Comparison of ENCODE assay signal across 8 cellular contexts in the genomic region with DNA sequence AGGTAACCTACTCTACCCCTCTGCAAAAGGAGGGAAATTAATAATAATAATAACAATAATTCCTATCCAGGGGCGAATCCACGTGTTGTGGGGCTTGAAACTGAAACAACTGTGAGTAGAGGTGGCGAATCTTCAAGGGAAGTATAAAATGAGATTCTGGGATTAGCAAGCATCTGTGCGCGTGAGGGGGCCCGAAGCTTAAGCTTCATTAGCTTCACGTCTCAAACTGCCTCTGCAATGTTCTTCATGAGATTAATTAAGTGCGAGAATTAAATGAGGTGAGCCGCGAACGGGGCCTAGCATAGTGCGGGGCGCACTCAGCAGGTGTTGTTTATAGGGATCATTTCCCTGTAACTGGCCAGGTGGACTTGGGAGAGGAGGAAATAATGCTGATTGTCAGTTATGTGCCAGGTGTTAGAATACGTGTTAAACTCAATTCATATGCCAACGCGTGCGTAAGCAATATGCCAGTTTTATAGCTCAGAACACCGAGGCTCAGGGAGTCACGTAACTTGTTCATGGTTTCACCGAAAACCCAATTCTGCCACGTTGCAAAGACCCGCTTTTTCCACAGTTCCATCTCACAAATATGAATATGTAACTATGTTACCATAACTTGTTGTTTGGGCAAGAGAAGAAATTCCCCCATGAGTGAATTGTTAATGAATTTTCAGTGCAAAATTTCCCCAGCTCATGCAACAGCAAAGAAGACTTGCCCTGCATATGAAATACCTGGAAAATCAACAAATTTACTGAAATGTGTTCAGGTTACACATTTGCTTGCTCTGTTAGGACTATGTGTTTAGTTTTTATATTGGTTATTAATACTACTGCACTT. TPM values are rescaled to one million over a fixed set of nuclear protein-coding genes. Genes with fewer than 3 reads are reported as not detected.
DNase-seq lines count a peak whose midpoint lies in the region; ATAC-seq and TF ChIP-seq lines count a peak whose summit lies in the region.

No MANE protein-coding gene starts in this region.

- intact Hi-C loops in activated CD4-positive, alpha-beta T cell treated with anti-CD3 and anti-CD28 coated beads for 36 hours (cut with DNase I, micrococcal nuclease), result loop anchor here (1.0 to 5.0 kb wide), 7 partner anchors 10 to 277 kb away; partner anchors contain the start of genes SF3B5 (in 2 of the 2), LTV1 (in 1 of the 2) and STX11 (in 1 of the 2)
- intact Hi-C loops in uterus (cut with DNase I; ENCODE audit: low total_unique reads), result no loop called here

- ATAC-seq in activated CD4-positive, alpha-beta T cell treated with anti-CD3 and anti-CD28 coated beads for 36 hours, result peak; percentile 3
- ATAC-seq in lung (ENCODE audit: insufficient read depth, low FRiP score) (no peak), GM18867 (IDR thresholded peaks at IDR 0.05; ENCODE audit: unreplicated experiment) (no peak)

- peaks cover 47% of the 10 kb centered on the region for H3K4me1 Mint-ChIP-seq in activated CD4-positive, alpha-beta T cell treated with anti-CD3 and anti-CD28 coated beads for 36 hours

- peaks cover 0 to 4% of the 10 kb centered on the region in 2 donors for H3K4me1 ChIP-seq in lung (ENCODE audit: control insufficient read depth in 2 of 2, insufficient read depth in 2 of 2, low read length in 2 of 2)
- no peaks in the 10 kb centered on the region for H3K4me1 ChIP-seq in uterus

- H3K4me3 Mint-ChIP-seq in activated CD4-positive, alpha-beta T cell treated with anti-CD3 and anti-CD28 coated beads for 36 hours, result peak overlapping the region; percentile 81

- DNase-seq in activated CD4-positive, alpha-beta T cell treated with anti-CD3 and anti-CD28 coated beads for 36 hours, result peak; percentile 51
- no peak for DNase-seq in activated CD4-positive, alpha-beta T cell treated with anti-CD3 and anti-CD28 coated beads, Interleukin-2, amount 50 U/mL, for 1 hour
- peak; percentile 57 for DNase-seq in NCI-H1105 (lab: John Stamatoyannopoulos, UW)
- DNase-seq in astrocyte of the hippocampus (ENCODE audit: low read depth, low spot score), result peak; percentile 1
- no peak for DNase-seq in lung (ENCODE audit: low spot score)
- DNase-seq in uterus, result no peak
- no peak for DNase-seq in RWPE1 (ENCODE audit: low spot score)

- H3K27ac ChIP-seq in lung (ENCODE audit: low read depth in 1 of 2, low read length in 1 of 2), result peak overlapping the region in 1 of 2 donors; percentile 88
- no peak overlapping the region for H3K27ac ChIP-seq in uterus
- no peak overlapping the region for H3K27ac ChIP-seq in RWPE1

- H3K9me3 ChIP-seq in lung (ENCODE audit: control insufficient read depth in 2 of 2, insufficient read depth in 1 of 2, low read length in 1 of 2), result no peaks in the 10 kb centered on the region
- no peaks in the 10 kb centered on the region for H3K9me3 ChIP-seq in uterus

- POLR2A ChIA-PET in activated CD4-positive, alpha-beta T cell treated with anti-CD3 and anti-CD28 coated beads for 36 hours (lab: Charles Lee), result interaction anchor here (0.6 to 3.0 kb wide), 3 partner anchors 10 to 403 kb away, joined by 6 to 22 read pairs (median 10); partner anchors contain the start of gene SF3B5
- POLR2A ChIA-PET in RWPE1 (lab: Yijun Ruan, JAX; ENCODE audit: low non-redundant PET), result no interaction called here

- no peaks in the 10 kb centered on the region for H3K9me3 Mint-ChIP-seq in activated CD4-positive, alpha-beta T cell treated with anti-CD3 and anti-CD28 coated beads for 36 hours (ENCODE audit: low read depth)

- H3K27me3 Mint-ChIP-seq in activated CD4-positive, alpha-beta T cell treated with anti-CD3 and anti-CD28 coated beads for 36 hours, result peaks cover 11% of the 10 kb centered on the region

- CTCF ChIA-PET in activated CD4-positive, alpha-beta T cell treated with anti-CD3 and anti-CD28 coated beads for 36 hours (lab: Charles Lee), result interaction anchor here (1.0 to 2.4 kb wide), 7 partner anchors 23 to 154 kb away, joined by 3 to 10 read pairs (median 4); no protein-coding TSS in a partner anchor
- CTCF ChIA-PET in RWPE1 (lab: Yijun Ruan, JAX), result interaction anchor here (0.6 to 0.7 kb wide), 2 partner anchors 226 to 520 kb away, joined by 3 to 4 read pairs; no protein-coding TSS in a partner anchor

- no peaks in the 10 kb centered on the region for H3K36me3 ChIP-seq in lung (ENCODE audit: control insufficient read depth in 2 of 2, insufficient read depth in 2 of 2, low read length in 2 of 2)
- no peaks in the 10 kb centered on the region for H3K36me3 ChIP-seq in uterus

- peak overlapping the region; percentile 90 for H3K27ac Mint-ChIP-seq in activated CD4-positive, alpha-beta T cell treated with anti-CD3 and anti-CD28 coated beads for 36 hours

- H3K27me3 ChIP-seq in lung (ENCODE audit: control insufficient read depth, insufficient read depth) (no peaks in the 10 kb centered on the region), uterus (peaks cover 0 to 14% of the 10 kb centered on the region in 2 donors)

- H3K36me3 Mint-ChIP-seq in activated CD4-positive, alpha-beta T cell treated with anti-CD3 and anti-CD28 coated beads for 36 hours (ENCODE audit: low read depth), result no peaks in the 10 kb centered on the region

- H3K4me3 ChIP-seq in lung, result peak overlapping the region; percentile 77
- peak overlapping the region; percentile 33 to 46 for H3K4me3 ChIP-seq in uterus

- TF ChIP-seq POLR2A in uterus (IDR thresholded peaks at IDR 0.05), result no peak

- TF ChIP-seq CTCF in lung (IDR thresholded peaks at IDR 0.05; ENCODE audit: control extremely low read depth, extremely low read depth), result no peak
- no peak for TF ChIP-seq CTCF in uterus (IDR thresholded peaks at IDR 0.05)
- no peak for TF ChIP-seq CTCF in RWPE1 (conservative IDR thresholded peaks at IDR 0.05; ENCODE audit: low read depth)

- 34 to 35% methylated on average over 22 of the region's 22 CpGs for WGBS in lung, 2 donors

RNA-seq across cellular contexts. Expression of gene SF3B5, which starts 30.3 kb away (rescaled TPM):
- 100 to 1,000 TPM; 152 to 164 TPM for total RNA-seq in activated CD4-positive, alpha-beta T cell treated with anti-CD3 and anti-CD28 coated beads for 36 hours
- total RNA-seq in lung, result 100 to 1,000 TPM in 1 of 2 donors, 10 to 100 TPM in 1; 36.3 to 155 TPM
- polyA plus RNA-seq in lung, result 100 to 1,000 TPM; 170 to 251 TPM
- 100 to 1,000 TPM in 2 of 4 donors, 10 to 100 TPM in 2; 46.6 to 166 (median 97.2) TPM for total RNA-seq in uterus

RNA-seq across cellular contexts. Expression of gene PLAGL1, which starts 57.0 kb away (rescaled TPM):
- total RNA-seq in activated CD4-positive, alpha-beta T cell treated with anti-CD3 and anti-CD28 coated beads for 36 hours, result 10 to 100 TPM; 15.9 to 16.3 TPM
- 10 to 100 TPM; 30.1 to 86.9 TPM for total RNA-seq in lung
- 10 to 100 TPM; 15.5 to 29.2 TPM for polyA plus RNA-seq in lung
- 10 to 100 TPM in 3 of 4 donors, 1 to 10 TPM in 1; 8.7 to 76.9 (median 29.3) TPM for total RNA-seq in uterus

Comparison
In these comparisons a context has a peak if more than half of its experiments do, and no peak if none do; other contexts are left out.
1. DNase-seq: peak in activated CD4-positive, alpha-beta T cell treated with anti-CD3 and anti-CD28 coated beads for 36 hours (single experiment), NCI-H1105 (single experiment) and astrocyte of the hippocampus (single experiment); none in activated CD4-positive, alpha-beta T cell treated with anti-CD3 and anti-CD28 coated beads, Interleukin-2, amount 50 U/mL, for 1 hour (single experiment), lung (single experiment), uterus (0 of 2) and RWPE1 (single experiment).